9 cellular contexts compared by ENCODE assay signal in the genomic region with DNA sequence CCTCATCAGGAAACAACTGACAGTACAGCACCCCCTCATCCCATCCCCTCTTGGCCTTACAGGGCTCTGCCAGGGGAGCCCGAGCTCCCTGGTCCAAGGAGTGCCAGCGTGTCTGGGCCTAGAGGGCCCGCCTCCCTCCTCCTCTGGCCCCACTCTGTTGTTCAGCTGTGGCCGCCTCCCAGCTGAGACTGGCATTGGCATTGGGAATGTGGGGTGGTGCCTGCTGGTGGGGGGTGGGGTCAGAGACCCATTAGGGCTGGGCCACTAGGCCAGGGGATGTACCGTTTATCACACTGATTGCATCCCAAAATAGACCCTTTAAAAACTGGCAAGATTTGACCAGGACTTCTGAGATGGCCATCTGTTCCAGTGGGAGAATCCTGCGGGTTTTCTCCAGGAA. TPM values are rescaled to one million over a fixed set of nuclear protein-coding genes. Genes with fewer than 3 reads are reported as not detected.
DNase-seq lines count a peak whose midpoint lies in the region; TF ChIP-seq lines count a peak whose summit lies in the region.
"Had no signal": no experiment of that assay in that cellular context is flagged by ENCODE, and none has a peak within 500 bp of the region (broad histone marks: within the 10 kb centered on the region; RNA-seq: fewer than 3 reads in every experiment).

No MANE protein-coding gene starts in this region.

- H3K27me3 ChIP-seq in smooth muscle cell (ENCODE audit: low read depth) = no peaks in the 10 kb centered on the region

- peaks cover 33% of the 10 kb centered on the region for H3K4me1 Mint-ChIP-seq in activated CD4-positive, alpha-beta T cell treated with anti-CD3 and anti-CD28 coated beads, Interleukin-2, amount 10 ng/mL, durations not matched to agents 24 days and 14 days

- no peak for TF ChIP-seq CTCF in smooth muscle cell (IDR thresholded peaks at IDR 0.05; ENCODE audit: borderline replicate concordance, insufficient read depth, poor library complexity, severe bottlenecking)

- H3K9me3 Mint-ChIP-seq in activated CD4-positive, alpha-beta T cell treated with anti-CD3 and anti-CD28 coated beads, Interleukin-2, amount 10 ng/mL, durations not matched to agents 24 days and 14 days = no peaks in the 10 kb centered on the region

- no peaks in the 10 kb centered on the region for H3K9me3 ChIP-seq in smooth muscle cell (replicated peaks; ENCODE audit: low read depth)

- peaks cover 9% of the 10 kb centered on the region for H3F3A ChIP-seq in smooth muscle cell (ENCODE audit: low read depth)

- H3K4me3 ChIP-seq in smooth muscle cell = peak overlapping the region; percentile 83

- peaks cover 14% of the 10 kb centered on the region for H3K4me1 ChIP-seq in smooth muscle cell (ENCODE audit: low read depth)

- peak overlapping the region; percentile 81 for H3K4me3 Mint-ChIP-seq in activated CD4-positive, alpha-beta T cell treated with anti-CD3 and anti-CD28 coated beads, Interleukin-2, amount 10 ng/mL, durations not matched to agents 24 days and 14 days

- intact Hi-C loops in activated CD4-positive, alpha-beta T cell treated with anti-CD3 and anti-CD28 coated beads, Interleukin-2, amount 10 ng/mL, durations not matched to agents 24 days and 14 days (cut with micrococcal nuclease) = loop anchor here (5.0 kb wide), 1 partner anchor 72 kb away; the partner anchor contains the start of gene MAN1C1

- H3K27ac ChIP-seq in angular gyrus (ENCODE audit: low read depth, low read length) (peak overlapping the region; percentile 38), smooth muscle cell (ENCODE audit: low read depth) (no peak overlapping the region)

- no peaks in the 10 kb centered on the region for H3K36me3 Mint-ChIP-seq in activated CD4-positive, alpha-beta T cell treated with anti-CD3 and anti-CD28 coated beads, Interleukin-2, amount 10 ng/mL, durations not matched to agents 24 days and 14 days (ENCODE audit: low read depth)

- peak overlapping the region; percentile 87 for H3K4me2 ChIP-seq in smooth muscle cell

- DNase-seq in activated CD4-positive, alpha-beta T cell treated with anti-CD3 and anti-CD28 coated beads, Interleukin-2, amount 10 ng/mL, durations not matched to agents 24 days and 14 days = no peak
- no peak for DNase-seq in activated CD4-positive, alpha-beta T cell treated with anti-CD3 and anti-CD28 coated beads for 1 hour
- DNase-seq in hypothalamus (lab: John Stamatoyannopoulos, UW) (peak in 34 of 51 donors; percentile 19 to 78 (median 48)), smooth muscle cell (lab: John Stamatoyannopoulos, UW; ENCODE audit: unreplicated experiment) (no peak), NOMO-1 treated with DMSO at 0.1 percent for 48 hours (lab: John Stamatoyannopoulos, UW; ENCODE audit: unreplicated experiment) (no peak), NCI-H748 (lab: John Stamatoyannopoulos, UW; ENCODE audit: unreplicated experiment) (no peak)
- no peak for DNase-seq in stimulated activated CD8-positive, alpha-beta memory T cell treated with anti-CD3 and anti-CD28 coated beads, Interleukin-4, amount 100 ng/mL, for 48 hours
- DNase-seq: DND-41 had no signal

- peak overlapping the region; percentile 52 for H3K9ac ChIP-seq in smooth muscle cell (ENCODE audit: low read depth)

- WGBS in smooth muscle cell (ENCODE audit: low lambda C conversion rate) = 55% methylated on average over 6 of the region's 6 CpGs

- peaks cover 15% of the 10 kb centered on the region for H3K27me3 Mint-ChIP-seq in activated CD4-positive, alpha-beta T cell treated with anti-CD3 and anti-CD28 coated beads, Interleukin-2, amount 10 ng/mL, durations not matched to agents 24 days and 14 days

- H3K36me3 ChIP-seq in smooth muscle cell (ENCODE audit: low read depth) = no peaks in the 10 kb centered on the region

- peaks cover 45% of the 10 kb centered on the region for H3K79me2 ChIP-seq in smooth muscle cell (ENCODE audit: low read depth)

- H4K20me1 ChIP-seq in smooth muscle cell (ENCODE audit: low read depth) = peaks cover 48% of the 10 kb centered on the region

- H3K27ac Mint-ChIP-seq in activated CD4-positive, alpha-beta T cell treated with anti-CD3 and anti-CD28 coated beads, Interleukin-2, amount 10 ng/mL, durations not matched to agents 24 days and 14 days = no peak overlapping the region

- H2AFZ ChIP-seq in smooth muscle cell (ENCODE audit: low read depth) = no peak overlapping the region

RNA-seq across cellular contexts. Expression of gene LDLRAP1, which starts 1.4 kb away (rescaled TPM):
- total RNA-seq in activated CD4-positive, alpha-beta T cell treated with anti-CD3 and anti-CD28 coated beads, Interleukin-2, amount 10 ng/mL, durations not matched to agents 24 days and 14 days = 6.1 TPM in 2 replicates
- 16.2 and 19.5 TPM in 2 replicates for total RNA-seq in smooth muscle cell
- 30.5 and 39.0 TPM in 2 replicates for polyA plus RNA-seq in smooth muscle cell

Comparison
In these comparisons a context has a peak if more than half of its experiments do, and no peak if none do; other contexts are left out.
1. DNase-seq: peak in hypothalamus (34 of 51); none in activated CD4-positive, alpha-beta T cell treated with anti-CD3 and anti-CD28 coated beads, Interleukin-2, amount 10 ng/mL, durations not matched to agents 24 days and 14 days (single experiment), activated CD4-positive, alpha-beta T cell treated with anti-CD3 and anti-CD28 coated beads for 1 hour (single experiment), smooth muscle cell (single experiment), NOMO-1 treated with DMSO at 0.1 percent for 48 hours (single experiment), NCI-H748 (single experiment) and stimulated activated CD8-positive, alpha-beta memory T cell treated with anti-CD3 and anti-CD28 coated beads, Interleukin-4, amount 100 ng/mL, for 48 hours (single experiment).